ENCODE assay signal across 12 cellular contexts in the genomic region with DNA sequence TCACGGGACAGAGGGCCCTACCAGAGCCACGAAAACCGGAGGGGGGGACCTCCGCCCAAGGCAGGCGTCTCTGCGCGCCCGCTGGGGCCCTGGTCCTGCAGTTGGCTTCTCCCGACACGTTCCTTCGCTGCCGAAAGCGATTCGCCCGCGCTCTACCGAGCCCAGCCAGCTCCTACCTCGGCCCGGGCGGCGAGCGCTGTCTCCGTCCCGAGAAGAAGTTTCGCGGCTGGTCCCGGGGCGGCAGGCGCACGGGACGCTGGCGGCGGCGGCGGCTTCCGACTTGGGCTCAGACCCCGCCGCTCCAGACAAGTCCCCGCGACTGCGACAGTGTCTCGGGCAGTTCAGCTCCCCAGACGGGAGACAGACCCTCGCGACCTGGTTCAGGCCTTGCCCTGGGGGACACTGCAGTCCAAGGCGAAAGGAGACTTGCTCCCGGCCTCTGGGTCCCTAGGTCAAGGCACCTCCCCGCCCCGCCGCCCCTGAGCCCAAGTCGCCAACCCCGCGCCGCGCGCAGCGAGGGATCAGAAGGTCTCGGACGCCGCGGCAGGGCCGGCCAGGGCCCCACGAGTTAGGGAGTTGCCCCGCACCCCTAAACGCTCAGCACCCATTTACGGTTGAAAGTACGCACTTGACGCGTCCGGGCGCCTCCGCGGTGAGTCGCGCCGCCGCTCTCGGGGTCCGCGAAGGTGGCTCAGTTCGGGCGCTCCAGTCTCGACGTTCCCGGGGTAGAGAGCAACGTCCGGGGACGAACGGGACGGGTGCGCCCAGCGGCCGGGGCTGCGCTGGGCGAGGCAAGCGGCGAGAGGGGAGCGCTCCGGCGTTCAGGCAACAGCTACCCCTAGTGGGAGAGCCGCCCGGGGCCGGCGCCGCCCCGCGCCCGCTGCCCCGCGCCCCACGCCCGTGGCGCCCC. TPM values are rescaled to one million over a fixed set of nuclear protein-coding genes. Genes with fewer than 3 reads are reported as not detected.
A peak's percentile ranks its signal among the peaks of the same experiment; 100 is the strongest.
DNase-seq lines count a peak whose midpoint lies in the region; ATAC-seq and TF ChIP-seq lines count a peak whose summit lies in the region.
"Had no signal": no experiment of that assay in that cellular context is flagged by ENCODE, and none has a peak within 500 bp of the region (broad histone marks: within the 10 kb centered on the region; RNA-seq: fewer than 3 reads in every experiment).

No MANE protein-coding gene starts in this region.

- H3K36me3 ChIP-seq in GM23248 (ENCODE audit: low read depth) (no peaks in the 10 kb centered on the region), iPS-18a (ENCODE audit: control insufficient read depth, low read depth, low read length) (no peaks in the 10 kb centered on the region)

- 2% methylated on average over 90 to 94 of the region's 113 CpGs for WGBS in GM23248 (ENCODE audit: low coverage in 1 of 2, low lambda C conversion rate in 2 of 2, missing lambda C conversion rate in 2 of 2), 2 experiments

- H3K27me3 ChIP-seq in GM23248 (replicated peaks; ENCODE audit: insufficient read depth) (peaks cover 64% of the 10 kb centered on the region), iPS-18a (ENCODE audit: control insufficient read depth, insufficient read depth, low read length) (peaks cover 76% of the 10 kb centered on the region)

- no peaks in the 10 kb centered on the region for H3K9me2 ChIP-seq in GM23248 (ENCODE audit: insufficient read depth)

- no peaks in the 10 kb centered on the region for H4K20me1 ChIP-seq in GM23248 (ENCODE audit: insufficient read depth)

- H2AFZ ChIP-seq in GM23248 = no peak overlapping the region

- H3K9me3 ChIP-seq in GM23248 (ENCODE audit: low read depth) (no peaks in the 10 kb centered on the region), iPS-18a (ENCODE audit: control insufficient read depth, low read depth, low read length) (peaks cover 7% of the 10 kb centered on the region)

- H3K4me2 ChIP-seq in GM23248 (ENCODE audit: unreplicated experiment) = no peak overlapping the region

- H3K4me1 ChIP-seq in GM23248 (ENCODE audit: insufficient read depth) (no peaks in the 10 kb centered on the region), iPS-18a (ENCODE audit: control insufficient read depth, low read depth, low read length) (no peaks in the 10 kb centered on the region)

- DNase-seq in GM23248 = peak; percentile 33
- DNase-seq in amniotic epithelial cell (ENCODE audit: low read depth) = peak; percentile 10
- peak; percentile 73 for DNase-seq in sciatic nerve (ENCODE audit: low spot score)
- no peak for DNase-seq in NCI-H774 (lab: John Stamatoyannopoulos, UW)
- DNase-seq in GM10266 (ENCODE audit: extremely low spot score) = no peak
- no peak for DNase-seq in activated effector memory CD4-positive, alpha-beta T cell treated with anti-CD3 and anti-CD28 coated beads, Interleukin-2, amount 50 U/mL, for 16 hours
- DNase-seq: activated CD4-positive, CD25-positive, alpha-beta regulatory T cell treated with anti-CD3 and anti-CD28 coated beads, Interleukin-2, amount 50 U/mL, for 72 hours; effector CD4-positive, alpha-beta T cell; small intestine had no signal

- H3K79me2 ChIP-seq in GM23248 (ENCODE audit: insufficient read depth) = no peaks in the 10 kb centered on the region

- in situ Hi-C loops in GM23248 (cut with MboI) = no loop called here

- H3K9ac ChIP-seq in GM23248 = no peak overlapping the region
- H3K9ac ChIP-seq in iPS-18a (ENCODE audit: low read length) = no peak overlapping the region

- H3K4me3 ChIP-seq in GM23248 (no peak overlapping the region), iPS-18a (ENCODE audit: low read length) (peak overlapping the region; percentile 46)

- TF ChIP-seq CTCF in GM10266 (IDR thresholded peaks at IDR 0.05; ENCODE audit: control insufficient read depth, insufficient read depth, low read depth, missing control alignments) = no peak

- H3F3A ChIP-seq in GM23248 (ENCODE audit: insufficient read depth) = no peaks in the 10 kb centered on the region

- peak; percentile 78 for ATAC-seq in sciatic nerve
- no peak for ATAC-seq in HG03159 (IDR thresholded peaks at IDR 0.05; ENCODE audit: unreplicated experiment)

- H3K27ac ChIP-seq in GM23248 = no peak overlapping the region
- no peak overlapping the region for H3K27ac ChIP-seq in iPS-18a (ENCODE audit: low read length)

- intact Hi-C loops in sciatic nerve (cut with DNase I) = no loop called here

RNA-seq across cellular contexts. Expression of gene DIO3, which starts 1.4 kb away (rescaled TPM):
- not detected in 2 replicates for total RNA-seq in GM23248 (2014; rRNA removed; shearing (Covaris generic))
- polyA plus RNA-seq in GM23248 (2016; fragmentation: Nextera tagmentation; extraction: Ambion mirVana) = not detected in 2 replicates
- total RNA-seq in sciatic nerve = 1.6 TPM
- total RNA-seq: NCI-H460 had no signal

Comparison
In these comparisons a context has a peak if more than half of its experiments do, and no peak if none do; other contexts are left out.
1. DNase-seq: peak in GM23248 (single experiment), amniotic epithelial cell (single experiment) and sciatic nerve (single experiment); none in NCI-H774 (single experiment), GM10266 (single experiment) and activated effector memory CD4-positive, alpha-beta T cell treated with anti-CD3 and anti-CD28 coated beads, Interleukin-2, amount 50 U/mL, for 16 hours (single experiment).